9 cellular contexts compared by ENCODE assay signal in the genomic region with DNA sequence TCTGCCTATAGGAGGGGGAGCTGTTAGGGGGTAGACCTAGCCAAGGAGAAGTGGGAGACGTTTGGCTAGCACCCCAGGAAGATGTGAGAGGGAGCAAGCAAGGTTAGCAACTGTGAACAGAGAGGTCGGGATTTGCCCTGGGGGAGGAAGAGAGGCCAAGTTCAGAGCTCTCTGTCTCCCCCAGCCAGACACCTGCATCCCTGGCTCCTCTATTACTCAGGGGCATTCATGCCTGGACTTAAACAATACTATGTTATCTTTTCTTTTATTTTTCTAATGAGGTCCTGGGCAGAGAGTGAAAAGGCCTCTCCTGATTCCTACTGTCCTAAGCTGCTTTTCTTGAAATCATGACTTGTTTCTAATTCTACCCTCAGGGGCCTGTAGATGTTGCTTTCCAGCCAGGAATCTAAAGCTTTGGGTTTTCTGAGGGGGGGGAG. TPM values are rescaled to one million over a fixed set of nuclear protein-coding genes. Genes with fewer than 3 reads are reported as not detected.
DNase-seq lines count a peak whose midpoint lies in the region; ATAC-seq, FAIRE-seq and TF ChIP-seq lines count a peak whose summit lies in the region.
"Had no signal": no experiment of that assay in that cellular context is flagged by ENCODE, and none has a peak within 500 bp of the region (broad histone marks: within the 10 kb centered on the region; RNA-seq: fewer than 3 reads in every experiment).

No MANE protein-coding gene starts in this region.

- H3K4me1 ChIP-seq in HUES48 (ENCODE audit: control insufficient read depth, insufficient read depth, low read length): peaks cover 36% of the 10 kb centered on the region
- H3K4me1 ChIP-seq in kidney (ENCODE audit: control insufficient read depth in 1 of 2, insufficient read depth in 1 of 2, low read depth in 1 of 2, low read length in 2 of 2): peaks cover 7 to 24% of the 10 kb centered on the region in 2 donors

- H3K4me3 Mint-ChIP-seq in activated naive CD8-positive, alpha-beta T cell treated with anti-CD3 and anti-CD28 coated beads for 36 hours: peak overlapping the region; percentile 87
- peak overlapping the region; percentile 91 to 99 for H3K4me3 Mint-ChIP-seq in stimulated activated naive CD8-positive, alpha-beta T cell treated with anti-CD3 and anti-CD28 coated beads, Interleukin-15, amount 100 ng/mL, for 72 hours

- DNase-seq in activated naive CD8-positive, alpha-beta T cell treated with anti-CD3 and anti-CD28 coated beads for 36 hours: no peak
- no peak for DNase-seq in kidney
- no peak for DNase-seq in stimulated activated naive CD8-positive, alpha-beta T cell treated with anti-CD3 and anti-CD28 coated beads, Interleukin-15, amount 100 ng/mL, for 72 hours
- no peak for DNase-seq in DMS 273 treated with DMSO at 0.1 percent for 48 hours (lab: John Stamatoyannopoulos, UW)
- no peak for DNase-seq in stimulated activated CD8-positive, alpha-beta memory T cell treated with anti-CD3 and anti-CD28 coated beads, Interleukin-4, amount 100 ng/mL, for 48 hours
- DNase-seq: effector CD4-positive, alpha-beta T cell; HCEC 1CT had no signal

- H3K27ac ChIP-seq in HUES48 (ENCODE audit: low read depth, low read length) (peak overlapping the region; percentile 72), kidney (ENCODE audit: low read depth in 2 of 2, low read length in 2 of 2) (peak overlapping the region; percentile 64 to 76)

- peak overlapping the region; percentile 68 for H3K27ac Mint-ChIP-seq in activated naive CD8-positive, alpha-beta T cell treated with anti-CD3 and anti-CD28 coated beads for 36 hours
- peak overlapping the region; percentile 61 to 92 for H3K27ac Mint-ChIP-seq in stimulated activated naive CD8-positive, alpha-beta T cell treated with anti-CD3 and anti-CD28 coated beads, Interleukin-15, amount 100 ng/mL, for 72 hours

- no peaks in the 10 kb centered on the region for H3K9me3 ChIP-seq in HUES48 (ENCODE audit: control insufficient read depth, insufficient read depth, low read length)
- H3K9me3 ChIP-seq in kidney (ENCODE audit: control insufficient read depth in 1 of 2, low read length in 2 of 2): no peaks in the 10 kb centered on the region

- H3K27me3 Mint-ChIP-seq in activated naive CD8-positive, alpha-beta T cell treated with anti-CD3 and anti-CD28 coated beads for 36 hours: no peaks in the 10 kb centered on the region
- H3K27me3 Mint-ChIP-seq in stimulated activated naive CD8-positive, alpha-beta T cell treated with anti-CD3 and anti-CD28 coated beads, Interleukin-15, amount 100 ng/mL, for 72 hours: no peaks in the 10 kb centered on the region

- H3K4me3 ChIP-seq in HUES48 (ENCODE audit: low read depth, low read length) (peak overlapping the region; percentile 10), kidney (ENCODE audit: low read length in 2 of 2) (peak overlapping the region; percentile 67 to 74)

- peaks cover 62% of the 10 kb centered on the region for H3K4me1 Mint-ChIP-seq in activated naive CD8-positive, alpha-beta T cell treated with anti-CD3 and anti-CD28 coated beads for 36 hours
- peaks cover 73% of the 10 kb centered on the region for H3K4me1 Mint-ChIP-seq in stimulated activated naive CD8-positive, alpha-beta T cell treated with anti-CD3 and anti-CD28 coated beads, Interleukin-15, amount 100 ng/mL, for 72 hours

- H3K9ac ChIP-seq in HUES48 (ENCODE audit: low read depth, low read length) (no peak overlapping the region), kidney (ENCODE audit: low read length in 2 of 2) (peak overlapping the region; percentile 50 to 72)

- H3K9me3 Mint-ChIP-seq in activated naive CD8-positive, alpha-beta T cell treated with anti-CD3 and anti-CD28 coated beads for 36 hours: no peaks in the 10 kb centered on the region
- H3K9me3 Mint-ChIP-seq in stimulated activated naive CD8-positive, alpha-beta T cell treated with anti-CD3 and anti-CD28 coated beads, Interleukin-15, amount 100 ng/mL, for 72 hours: no peaks in the 10 kb centered on the region

- peaks cover 47% of the 10 kb centered on the region for H3K36me3 Mint-ChIP-seq in activated naive CD8-positive, alpha-beta T cell treated with anti-CD3 and anti-CD28 coated beads for 36 hours

- intact Hi-C loops in kidney (cut with DNase I): no loop called here

- no peak for FAIRE-seq in kidney (lab: Jason Lieb, UNC)

- TF ChIP-seq CTCF in kidney (IDR thresholded peaks at IDR 0.05; ENCODE audit: borderline replicate concordance, extremely low read depth, insufficient read depth): no peak

- no peak for ATAC-seq in stimulated activated naive CD8-positive, alpha-beta T cell treated with anti-CD3 and anti-CD28 coated beads, Interleukin-15, amount 100 ng/mL, for 72 hours
- no peak for ATAC-seq in GM19324 (IDR thresholded peaks at IDR 0.05; ENCODE audit: low FRiP score, unreplicated experiment)

- H3K36me3 ChIP-seq in HUES48 (ENCODE audit: control insufficient read depth, insufficient read depth, low read length) (no peaks in the 10 kb centered on the region), kidney (ENCODE audit: control insufficient read depth in 1 of 2, insufficient read depth in 2 of 2, low read length in 2 of 2) (peaks cover 4 to 23% of the 10 kb centered on the region in 2 donors)

- peaks cover 91% of the 10 kb centered on the region for H3K27me3 ChIP-seq in HUES48 (ENCODE audit: control insufficient read depth, insufficient read depth, low read length)

RNA-seq across cellular contexts. Expression of a gene that starts 2.4 kb away (rescaled TPM):
- total RNA-seq in activated naive CD8-positive, alpha-beta T cell treated with anti-CD3 and anti-CD28 coated beads for 36 hours: 10 to 100 TPM; 74.7 to 81.2 TPM
- total RNA-seq in kidney: 59.9 TPM
- 156 TPM for polyA plus RNA-seq in kidney (ENCODE audit: insufficient read depth, low read depth, low replicate concordance)

RNA-seq across cellular contexts. Expression of a gene that starts 43.2 kb away (rescaled TPM):
- total RNA-seq in activated naive CD8-positive, alpha-beta T cell treated with anti-CD3 and anti-CD28 coated beads for 36 hours: 1 to 10 TPM; 3.2 to 3.3 TPM
- total RNA-seq in kidney: 22.3 TPM
- polyA plus RNA-seq in kidney (ENCODE audit: insufficient read depth, low read depth, low replicate concordance): 7.0 TPM
